In the genomic region with DNA sequence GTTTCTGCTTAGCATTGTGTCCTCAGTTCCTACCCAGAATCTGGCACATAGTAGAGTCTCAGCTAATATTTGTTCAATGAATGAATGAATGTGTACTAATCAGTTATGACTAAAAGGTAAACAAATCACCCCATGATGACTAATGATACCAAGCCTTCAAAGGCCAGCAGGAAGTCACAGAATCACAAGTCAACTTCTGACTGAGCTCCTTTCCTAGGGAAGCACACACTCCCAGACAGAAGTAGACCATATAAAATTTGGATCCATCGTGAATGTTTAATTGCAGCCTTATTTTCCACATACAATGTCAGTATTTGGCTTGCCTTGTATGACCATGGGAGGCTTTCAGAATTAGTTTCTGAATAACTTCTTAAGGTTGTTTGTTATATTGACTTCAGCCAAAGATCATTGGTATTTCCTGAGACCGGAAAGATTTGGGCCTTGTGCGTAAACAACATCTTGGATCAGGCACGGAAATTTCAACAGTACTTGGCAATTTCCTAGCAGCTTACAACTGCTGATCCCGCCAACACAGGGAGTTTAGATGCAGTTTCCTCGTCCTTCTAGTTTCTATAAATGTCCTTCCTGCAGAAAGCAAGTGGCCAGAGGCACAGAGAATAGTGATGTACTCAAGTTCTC, we compare ENCODE assay signal across 9 cellular contexts.
DNase-seq lines count a peak whose midpoint lies in the region; ATAC-seq and TF ChIP-seq lines count a peak whose summit lies in the region.
"Had no signal": no experiment of that assay in that cellular context is flagged by ENCODE, and none has a peak within 500 bp of the region (broad histone marks: within the 10 kb centered on the region; RNA-seq: fewer than 3 reads in every experiment).

No MANE protein-coding gene starts in this region.

- ATAC-seq in foreskin keratinocyte: peak; percentile 49

- TF ChIP-seq CTCF in RWPE1 (conservative IDR thresholded peaks at IDR 0.05; ENCODE audit: low read depth): no peak
- TF ChIP-seq CTCF in foreskin keratinocyte (conservative IDR thresholded peaks at IDR 0.05): no peak
- no peak for TF ChIP-seq CTCF in parathyroid adenoma (IDR thresholded peaks at IDR 0.05)
- no peak for TF ChIP-seq CTCF in GM10266 (IDR thresholded peaks at IDR 0.05; ENCODE audit: control insufficient read depth, insufficient read depth, low read depth, missing control alignments)

- CTCF ChIA-PET in RWPE1 (lab: Yijun Ruan, JAX): no interaction called here

- DNase-seq in AG08396 (ENCODE audit: low spot score) (peak; percentile 22), RWPE1 (ENCODE audit: low spot score) (peak; percentile 25), foreskin keratinocyte (peak in 1 of 2 donors; percentile 51), MV-4-11 (lab: John Stamatoyannopoulos, UW) (no peak), dedifferentiated amniotic fluid mesenchymal stem cell (ENCODE audit: extremely low spot score) (no peak), GM10266 (ENCODE audit: extremely low spot score) (no peak)
- DNase-seq in activated CD4-positive, alpha-beta T cell treated with anti-CD3 and anti-CD28 coated beads, Interleukin-2, amount 50 U/mL, for 48 hours: no peak

- H2AFZ ChIP-seq in parathyroid adenoma: no peak overlapping the region

- H3K27ac ChIP-seq in RWPE1 (no peak overlapping the region), foreskin keratinocyte (no peak overlapping the region), parathyroid adenoma (peak overlapping the region; percentile 36)

- H3K4me2 ChIP-seq in parathyroid adenoma (ENCODE audit: low read length): no peak overlapping the region

- H3K79me2 ChIP-seq in parathyroid adenoma: no peaks in the 10 kb centered on the region

- H3K9ac ChIP-seq in parathyroid adenoma: no peak overlapping the region

- no peak overlapping the region for H3K4me3 ChIP-seq in parathyroid adenoma (ENCODE audit: low read depth, low read length)
- H3K4me3 ChIP-seq: HAP-1 had no signal

- no peaks in the 10 kb centered on the region for H3K9me3 ChIP-seq in parathyroid adenoma (ENCODE audit: control insufficient read depth, low read length)
- H3K9me3 ChIP-seq: HAP-1 had no signal

- H3K36me3 ChIP-seq in parathyroid adenoma (ENCODE audit: control insufficient read depth, insufficient read depth, low read length): no peaks in the 10 kb centered on the region
- H3K36me3 ChIP-seq: HAP-1 had no signal

- peaks cover 3% of the 10 kb centered on the region for H3K27me3 ChIP-seq in foreskin keratinocyte
- no peaks in the 10 kb centered on the region for H3K27me3 ChIP-seq in parathyroid adenoma (ENCODE audit: control insufficient read depth, insufficient read depth, low read length)

- POLR2A ChIA-PET in RWPE1 (lab: Yijun Ruan, JAX; ENCODE audit: low non-redundant PET): no interaction called here

- H3K4me1 ChIP-seq in foreskin keratinocyte: peaks cover 6% of the 10 kb centered on the region
- H3K4me1 ChIP-seq in parathyroid adenoma: peaks cover 3% of the 10 kb centered on the region

Comparison
In these comparisons a context has a peak if more than half of its experiments do, and no peak if none do; other contexts are left out.
1. DNase-seq: peak in AG08396 (single experiment) and RWPE1 (single experiment); none in MV-4-11 (single experiment), activated CD4-positive, alpha-beta T cell treated with anti-CD3 and anti-CD28 coated beads, Interleukin-2, amount 50 U/mL, for 48 hours (0 of 2), dedifferentiated amniotic fluid mesenchymal stem cell (single experiment) and GM10266 (single experiment).